Comparison of ENCODE assay signal across 12 cellular contexts in the genomic region with DNA sequence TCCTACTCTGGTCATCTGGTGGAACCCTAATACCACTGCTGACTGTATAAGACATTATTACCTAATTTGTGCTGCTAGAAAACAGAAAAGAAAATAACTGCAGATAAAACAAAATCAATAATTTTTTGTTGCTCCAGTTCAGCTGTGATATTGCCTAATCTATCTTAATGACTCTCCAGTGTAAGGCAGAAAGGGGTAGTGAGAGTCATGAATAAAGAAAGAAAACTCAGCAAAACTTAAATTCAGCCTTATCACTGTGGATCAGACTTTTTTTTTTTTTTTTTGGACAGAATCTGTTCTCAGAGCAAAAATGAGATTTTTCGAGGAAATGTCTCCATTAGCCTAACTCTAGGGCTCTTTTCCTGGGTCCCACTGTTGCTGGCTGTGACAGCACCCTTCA.
DNase-seq lines count a peak whose midpoint lies in the region; ATAC-seq lines count a peak whose summit lies in the region.
"Had no signal": no experiment of that assay in that cellular context is flagged by ENCODE, and none has a peak within 500 bp of the region (broad histone marks: within the 10 kb centered on the region; RNA-seq: fewer than 3 reads in every experiment).

No MANE protein-coding gene starts in this region.

- no peak for ATAC-seq in stimulated activated naive CD8-positive, alpha-beta T cell treated with anti-CD3 and anti-CD28 coated beads, Interleukin-15, amount 100 ng/mL, for 72 hours
- ATAC-seq in GM18867 (IDR thresholded peaks at IDR 0.05; ENCODE audit: unreplicated experiment) (no peak), HG03097 (IDR thresholded peaks at IDR 0.05; ENCODE audit: low FRiP score, unreplicated experiment) (no peak)
- ATAC-seq: HepG2 had no signal

- H3K4me3 Mint-ChIP-seq in activated naive CD4-positive, alpha-beta T cell treated with anti-CD3 and anti-CD28 coated beads, Interleukin-2, amount 50 U/mL, for 24 hours: peak overlapping the region; percentile 95
- peak overlapping the region; percentile 96 for H3K4me3 Mint-ChIP-seq in activated naive CD8-positive, alpha-beta T cell
- peak overlapping the region; percentile 91 to 94 for H3K4me3 Mint-ChIP-seq in stimulated activated naive CD8-positive, alpha-beta T cell treated with anti-CD3 and anti-CD28 coated beads, Interleukin-15, amount 100 ng/mL, for 72 hours

- no peak for DNase-seq in activated naive CD4-positive, alpha-beta T cell treated with anti-CD3 and anti-CD28 coated beads, Interleukin-2, amount 50 U/mL, for 16 hours
- peak; percentile 50 for DNase-seq in NOMO-1 treated with dmso at 0.1 percent for 144 hours (lab: John Stamatoyannopoulos, UW; ENCODE audit: unreplicated experiment)
- no peak for DNase-seq in stimulated activated naive CD8-positive, alpha-beta T cell treated with anti-CD3 and anti-CD28 coated beads, Interleukin-15, amount 100 ng/mL, for 72 hours
- no peak for DNase-seq in NCI-H1417 treated with DMSO at 0.1 percent for 48 hours (lab: John Stamatoyannopoulos, UW)
- DNase-seq: DMS79 treated with DMSO at 0.1 percent for 48 hours, NCI-H1436 treated with DMSO at 0.1 percent for 48 hours, uterus had no signal

- H3K4me1 Mint-ChIP-seq in activated naive CD4-positive, alpha-beta T cell treated with anti-CD3 and anti-CD28 coated beads, Interleukin-2, amount 50 U/mL, for 24 hours: peaks cover 36% of the 10 kb centered on the region
- peaks cover 36% of the 10 kb centered on the region for H3K4me1 Mint-ChIP-seq in activated naive CD8-positive, alpha-beta T cell (ENCODE audit: low read depth)
- H3K4me1 Mint-ChIP-seq in stimulated activated naive CD8-positive, alpha-beta T cell treated with anti-CD3 and anti-CD28 coated beads, Interleukin-15, amount 100 ng/mL, for 72 hours: peaks cover 46% of the 10 kb centered on the region

- H3K9me3 Mint-ChIP-seq in activated naive CD4-positive, alpha-beta T cell treated with anti-CD3 and anti-CD28 coated beads, Interleukin-2, amount 50 U/mL, for 24 hours: no peaks in the 10 kb centered on the region
- H3K9me3 Mint-ChIP-seq in activated naive CD8-positive, alpha-beta T cell (ENCODE audit: low read depth): peaks cover 4% of the 10 kb centered on the region
- H3K9me3 Mint-ChIP-seq in stimulated activated naive CD8-positive, alpha-beta T cell treated with anti-CD3 and anti-CD28 coated beads, Interleukin-15, amount 100 ng/mL, for 72 hours: peaks cover 5 to 14% of the 10 kb centered on the region in 2 donors

- peak overlapping the region; percentile 93 for H3K27ac Mint-ChIP-seq in activated naive CD4-positive, alpha-beta T cell treated with anti-CD3 and anti-CD28 coated beads, Interleukin-2, amount 50 U/mL, for 24 hours
- H3K27ac Mint-ChIP-seq in activated naive CD8-positive, alpha-beta T cell: peak overlapping the region; percentile 94
- peak overlapping the region in 1 of 2 donors; percentile 52 for H3K27ac Mint-ChIP-seq in stimulated activated naive CD8-positive, alpha-beta T cell treated with anti-CD3 and anti-CD28 coated beads, Interleukin-15, amount 100 ng/mL, for 72 hours

- peaks cover 22% of the 10 kb centered on the region for H3K36me3 Mint-ChIP-seq in activated naive CD4-positive, alpha-beta T cell treated with anti-CD3 and anti-CD28 coated beads, Interleukin-2, amount 50 U/mL, for 24 hours
- peaks cover 22% of the 10 kb centered on the region for H3K36me3 Mint-ChIP-seq in activated naive CD8-positive, alpha-beta T cell

- no peaks in the 10 kb centered on the region for H3K27me3 Mint-ChIP-seq in activated naive CD4-positive, alpha-beta T cell treated with anti-CD3 and anti-CD28 coated beads, Interleukin-2, amount 50 U/mL, for 24 hours
- H3K27me3 Mint-ChIP-seq in activated naive CD8-positive, alpha-beta T cell: no peaks in the 10 kb centered on the region
- peaks cover 9% of the 10 kb centered on the region for H3K27me3 Mint-ChIP-seq in stimulated activated naive CD8-positive, alpha-beta T cell treated with anti-CD3 and anti-CD28 coated beads, Interleukin-15, amount 100 ng/mL, for 72 hours
